Comparison of ENCODE assay signal across 25 cellular contexts in genomic region chr2:221488134-221488807, GRCh38.
"Had no signal": no experiment of that assay in that cellular context is flagged by ENCODE, and none has a peak within 500 bp of the region (broad histone marks: within the 10 kb centered on the region; RNA-seq: fewer than 3 reads in every experiment).

No MANE protein-coding gene starts in this region.

- DNase-seq: activated CD4-positive, alpha-beta memory T cell treated with anti-CD3 and anti-CD28 coated beads, Interleukin-2, amount 10 ng/mL, durations not matched to agents 7 days and 5 days; activated CD4-positive, alpha-beta T cell treated with anti-CD3 and anti-CD28 coated beads, Interleukin-2, amount 10 ng/mL, durations not matched to agents 24 days and 14 days; activated CD8-positive, alpha-beta memory T cell treated with anti-CD3 and anti-CD28 coated beads, Interleukin-2, amount 50 U/mL, for 48 hours; activated gamma-delta T cell; activated naive CD4-positive, alpha-beta T cell treated with anti-CD3 and anti-CD28 coated beads, Interleukin-2, amount 10 ng/mL, durations not matched to agents 7 days and 5 days; activated naive CD8-positive, alpha-beta T cell treated with anti-CD3 and anti-CD28 coated beads, Interleukin-2, amount 10 ng/mL, durations not matched to agents 7 days and 5 days; activated T-cell treated with anti-CD3 and anti-CD28 coated beads, Interleukin-2, amount 50 U/mL, for 24 hours; left cardiac atrium; mammary epithelial cell; naive thymus-derived CD4-positive, alpha-beta T cell; occipital lobe; stimulated activated CD4-positive, alpha-beta T cell treated with anti-CD3 and anti-CD28 coated beads, Interleukin-1b, Interleukin-23, amount 100 ng/mL, for 48 hours; stimulated activated CD4-positive, alpha-beta T cell treated with anti-CD3 and anti-CD28 coated beads, Interleukin-4, amount 100 ng/mL, for 4 hours; stimulated activated CD8-positive, alpha-beta memory T cell treated with anti-CD3 and anti-CD28 coated beads, Interleukin-4, amount 100 ng/mL, for 48 hours; stimulated activated naive CD8-positive, alpha-beta T cell treated with anti-CD3 and anti-CD28 coated beads, Interleukin-15, amount 100 ng/mL, for 72 hours; substantia nigra; T1000; upper lobe of left lung; WERI-Rb-1 had no signal

- H3K4me3 ChIP-seq: ascending aorta, gastroesophageal sphincter, hepatocyte, right atrium auricular region, smooth muscle cell, upper lobe of left lung, vagina had no signal

- H3K36me3 ChIP-seq: ascending aorta, gastroesophageal sphincter, right atrium auricular region, upper lobe of left lung, vagina, WERI-Rb-1 had no signal

- H3K27ac ChIP-seq: ascending aorta, gastroesophageal sphincter, hepatocyte, right atrium auricular region, upper lobe of left lung, vagina, WERI-Rb-1 had no signal

- H3K4me1 ChIP-seq: ascending aorta, gastroesophageal sphincter, upper lobe of left lung, vagina had no signal

- H3K27me3 ChIP-seq: ascending aorta, gastroesophageal sphincter, hepatocyte, right atrium auricular region, upper lobe of left lung, vagina had no signal

- H3K9me3 ChIP-seq: ascending aorta, gastroesophageal sphincter, right atrium auricular region, upper lobe of left lung, vagina had no signal
